ENCODE assay signal across 13 cellular contexts in genomic region chr2:196262606-196263005, GRCh38.
DNase-seq lines count a peak whose midpoint lies in the region; ATAC-seq, FAIRE-seq and TF ChIP-seq lines count a peak whose summit lies in the region.
"Had no signal": no experiment of that assay in that cellular context is flagged by ENCODE, and none has a peak within 500 bp of the region (broad histone marks: within the 10 kb centered on the region; RNA-seq: fewer than 3 reads in every experiment).

No MANE protein-coding gene starts in this region.

- H3F3A ChIP-seq in SK-N-SH (replicated peaks; ENCODE audit: insufficient read depth): peaks cover 73% of the 10 kb centered on the region

- peaks cover 0 to 59% of the 10 kb centered on the region in 2 experiments for H3K36me3 ChIP-seq in SK-N-SH (replicated peaks in 1 of 2; ENCODE audit: control insufficient read depth in 1 of 2, insufficient read depth in 2 of 2, low read length in 1 of 2)
- peaks cover 0 to 35% of the 10 kb centered on the region in 2 experiments for H3K36me3 ChIP-seq in endothelial cell of umbilical vein (ENCODE audit: control insufficient read depth in 2 of 2, extremely low read depth in 1 of 2, insufficient read depth in 2 of 2, low read length in 2 of 2)
- H3K36me3 ChIP-seq in spleen: peaks cover 0 to 10% (median 0%) of the 10 kb centered on the region in 6 donors
- H3K36me3 ChIP-seq: gastroesophageal sphincter had no signal

- H3K4me2 ChIP-seq in SK-N-SH (peak overlapping the region; percentile 25; the same call in 1 of the 2 replicates), endothelial cell of umbilical vein (ENCODE audit: insufficient read depth, low read length) (no peak overlapping the region)

- no peaks in the 10 kb centered on the region for H3K9me3 Mint-ChIP-seq in T-cell

- peak overlapping the region; percentile 98 for H3K27ac Mint-ChIP-seq in T-cell

- DNase-seq in SK-N-SH: no peak
- DNase-seq in T-cell: no peak
- no peak for DNase-seq in endothelial cell of umbilical vein (ENCODE audit: low read depth, low spot score)
- no peak for DNase-seq in spleen
- DNase-seq in GM20000 (ENCODE audit: low spot score): no peak
- no peak for DNase-seq in G401 (ENCODE audit: low spot score)
- DNase-seq in SK-N-DZ (ENCODE audit: low spot score): no peak
- DNase-seq: NCI-H187 had no signal

- TF ChIP-seq EP300 in SK-N-SH (IDR thresholded peaks at IDR 0.05; ENCODE audit: borderline replicate concordance in 1 of 2, low read depth in 1 of 2, low read length in 1 of 2): no peak

- ATAC-seq in SK-N-SH treated with all-trans-retinoic acid at 6 μM for 48 hours: no peak
- ATAC-seq in T-cell (replicated peaks in 1 of 4): no peak

- no TSS peak for BruUV-seq in endothelial cell of umbilical vein (replicated peaks; lab: Mats Ljungman, UMichigan)

- H3K9me3 ChIP-seq in SK-N-SH: no peaks in the 10 kb centered on the region
- H3K9me3 ChIP-seq in endothelial cell of umbilical vein (replicated peaks; ENCODE audit: control insufficient read depth, insufficient read depth, low read length): no peaks in the 10 kb centered on the region
- H3K9me3 ChIP-seq in spleen: no peaks in the 10 kb centered on the region
- H3K9me3 ChIP-seq: gastroesophageal sphincter had no signal

- intact Hi-C loops in endothelial cell of umbilical vein (cut with micrococcal nuclease): no loop called here
- intact Hi-C loops in spleen (cut with DNase I; ENCODE audit: low total_unique reads): loop anchor here (2.0 kb wide), 1 partner anchor 18 kb away; no protein-coding TSS in a partner anchor

- no peaks in the 10 kb centered on the region for H3K9me2 ChIP-seq in SK-N-SH

- H3K79me2 ChIP-seq in SK-N-SH (ENCODE audit: insufficient read depth) (peaks cover 62% of the 10 kb centered on the region), endothelial cell of umbilical vein (ENCODE audit: control insufficient read depth, insufficient read depth, low read length) (peaks cover 37% of the 10 kb centered on the region)

- in situ Hi-C loops in G401 (cut with HindIII; ENCODE audit: low sequenced_read_pairs): no loop called here

- H3K4me1 Mint-ChIP-seq in T-cell: peaks cover 80 to 86% (median 83%) of the 10 kb centered on the region in 3 donors

- H3K9ac ChIP-seq in SK-N-SH (peak overlapping the region; percentile 56; the same call in 1 of the 2 replicates), endothelial cell of umbilical vein (replicated peaks; ENCODE audit: extremely low read depth, insufficient read depth, low read length) (no peak overlapping the region)

- FAIRE-seq in endothelial cell of umbilical vein (lab: Jason Lieb, UNC): no peak

- H3K4me1 ChIP-seq in SK-N-SH (ENCODE audit: control insufficient read depth in 1 of 2, insufficient read depth in 2 of 2, low read depth in 1 of 2, low read length in 1 of 2) (peaks cover 18 to 53% of the 10 kb centered on the region in 2 experiments), endothelial cell of umbilical vein (ENCODE audit: control insufficient read depth, extremely low read depth, insufficient read depth, low read length) (peaks cover 56% of the 10 kb centered on the region), spleen (peaks cover 18 to 87% (median 50%) of the 10 kb centered on the region in 6 donors)
- H3K4me1 ChIP-seq: gastroesophageal sphincter had no signal

- 95% methylated on average over 9 of the region's 9 CpGs for WGBS in SK-N-SH (ENCODE audit: low lambda C conversion rate)
- 77 to 79% (median 79%) methylated on average over 9 of the region's 9 CpGs for WGBS in spleen, 5 donors

- POLR2A ChIA-PET in SK-N-SH (lab: Yijun Ruan, JAX): no interaction called here
- POLR2A ChIA-PET in T-cell (lab: Charles Lee): interaction anchor here in 1 of 2 donors (0.5 to 1.1 kb wide), 3 partner anchors 10 to 23 kb away, joined by 3 to 4 read pairs (median 3); no protein-coding TSS in a partner anchor
- POLR2A ChIA-PET in endothelial cell of umbilical vein (lab: Charles Lee): no interaction called here

- H4K20me1 ChIP-seq in SK-N-SH (ENCODE audit: insufficient read depth): no peaks in the 10 kb centered on the region
- no peaks in the 10 kb centered on the region for H4K20me1 ChIP-seq in endothelial cell of umbilical vein (replicated peaks; ENCODE audit: control insufficient read depth, extremely low read depth, insufficient read depth, low read length)

- no peak for TF ChIP-seq CTCF in SK-N-SH (IDR thresholded peaks at IDR 0.05)
- no peak for TF ChIP-seq CTCF in endothelial cell of umbilical vein (IDR thresholded peaks at IDR 0.05; ENCODE audit: extremely low read depth in 1 of 2, insufficient read depth in 1 of 2, low read depth in 1 of 2, low read length in 2 of 2)
- no peak for TF ChIP-seq CTCF in spleen (IDR thresholded peaks at IDR 0.05 in 8 of 11, conservative IDR thresholded peaks at IDR 0.05 in 3 of 11)
- no peak for TF ChIP-seq CTCF in GM20000 (IDR thresholded peaks at IDR 0.05; ENCODE audit: extremely low read depth, missing control alignments)

- dilution Hi-C loops in endothelial cell of umbilical vein (cut with MboI; ENCODE audit: extremely low pct_ligation_motif_present, low sequenced_read_pairs): no loop called here

- no peak overlapping the region for H3K4me3 ChIP-seq in SK-N-SH (ENCODE audit: low read depth in 2 of 2, low read length in 1 of 2)
- no peak overlapping the region for H3K4me3 ChIP-seq in endothelial cell of umbilical vein (replicated peaks in 1 of 3; ENCODE audit: insufficient read depth in 1 of 3, low read depth in 1 of 3, low read length in 3 of 3)
- peak overlapping the region in 1 of 8 donors; percentile 33 for H3K4me3 ChIP-seq in spleen
- H3K4me3 ChIP-seq: coronary artery, gastroesophageal sphincter, lung had no signal

- no peaks in the 10 kb centered on the region for H3K9me1 ChIP-seq in endothelial cell of umbilical vein (replicated peaks; ENCODE audit: control insufficient read depth, extremely low read depth, insufficient read depth, low read length)

- TF ChIP-seq POLR2A in endothelial cell of umbilical vein (IDR thresholded peaks at IDR 0.05; ENCODE audit: low read depth, low read length): no peak
- no peak for TF ChIP-seq POLR2A in spleen (IDR thresholded peaks at IDR 0.05)

- no peaks in the 10 kb centered on the region for H3K27me3 ChIP-seq in SK-N-SH (ENCODE audit: insufficient read depth)
- H3K27me3 ChIP-seq in endothelial cell of umbilical vein (ENCODE audit: control insufficient read depth in 2 of 2, insufficient read depth in 2 of 2, low read length in 2 of 2): no peaks in the 10 kb centered on the region
- no peaks in the 10 kb centered on the region for H3K27me3 ChIP-seq in spleen (replicated peaks in 1 of 7)
- H3K27me3 ChIP-seq: gastroesophageal sphincter had no signal

- H3K27ac ChIP-seq in SK-N-SH (ENCODE audit: low read depth in 2 of 2, low read length in 1 of 2): peak overlapping the region in 1 of 2 experiments; percentile 99; a peak in 2 of 4 replicates
- H3K27ac ChIP-seq in endothelial cell of umbilical vein (ENCODE audit: insufficient read depth, low read depth, low read length): peak overlapping the region; percentile 47
- peak overlapping the region; percentile 51 to 90 (median 76) for H3K27ac ChIP-seq in spleen
- H3K27ac ChIP-seq: 22Rv1, coronary artery, gastroesophageal sphincter had no signal

- H3K27me3 Mint-ChIP-seq in T-cell: no peaks in the 10 kb centered on the region

- H2AFZ ChIP-seq in SK-N-SH (ENCODE audit: low read depth) (no peak overlapping the region), endothelial cell of umbilical vein (ENCODE audit: low read depth, low read length) (no peak overlapping the region)

- H3K36me3 Mint-ChIP-seq in T-cell: no peaks in the 10 kb centered on the region

- peak overlapping the region; percentile 61 to 73 (median 71) for H3K4me3 Mint-ChIP-seq in T-cell

- TF ChIP-seq RAD21 in SK-N-SH (IDR thresholded peaks at IDR 0.05; ENCODE audit: low read length): no peak

- CTCF ChIA-PET in SK-N-SH (lab: Yijun Ruan, JAX) (interaction anchor here (3.7 kb wide), 1 partner anchor 184 kb away, joined by 15 read pairs; no protein-coding TSS in a partner anchor), T-cell (lab: Charles Lee) (interaction anchor here (0.5 to 3.2 kb wide), 4 partner anchors 14 to 87 kb away, joined by 3 to 13 read pairs (median 4); no protein-coding TSS in a partner anchor), endothelial cell of umbilical vein (lab: Charles Lee) (interaction anchor here (1.0 to 1.5 kb wide), 3 partner anchors 13 to 191 kb away, joined by 3 to 7 read pairs (median 3); no protein-coding TSS in a partner anchor)

TF ChIP-seq in SK-N-SH, 30 proteins besides CTCF, POLR2A, EP300 and RAD21 (continues in another document):
- TF ChIP-seq JUND (IDR thresholded peaks at IDR 0.05): no peak
- TF ChIP-seq TCF12 (IDR thresholded peaks at IDR 0.05): no peak
- no peak for TF ChIP-seq NFIC (IDR thresholded peaks at IDR 0.05; ENCODE audit: borderline replicate concordance)
- no peak for TF ChIP-seq GATA2 (CRISPR knock-in tag; IDR thresholded peaks at IDR 0.05)

TF ChIP-seq in SK-N-SH treated with all-trans-retinoic acid at 6 μM for 48 hours, 23 proteins besides CTCF, POLR2A, EP300 and RAD21 (continues in another document):
- no peak for TF ChIP-seq SNAI2 (CRISPR knock-in tag; IDR thresholded peaks at IDR 0.05)
- TF ChIP-seq ZNF70 (CRISPR knock-in tag; IDR thresholded peaks at IDR 0.05): no peak
- TF ChIP-seq ZNF8 (CRISPR knock-in tag; IDR thresholded peaks at IDR 0.05): no peak
- TF ChIP-seq RARB (CRISPR knock-in tag; IDR thresholded peaks at IDR 0.05): no peak
- no peak for TF ChIP-seq ARNTL (CRISPR knock-in tag; IDR thresholded peaks at IDR 0.05; ENCODE audit: borderline replicate concordance, low read depth)
- no peak for TF ChIP-seq GLIS3 (CRISPR knock-in tag; IDR thresholded peaks at IDR 0.05)
- TF ChIP-seq ISL1 (CRISPR knock-in tag; IDR thresholded peaks at IDR 0.05): no peak
- no peak for TF ChIP-seq OSR1 (CRISPR knock-in tag; IDR thresholded peaks at IDR 0.05)
- no peak for TF ChIP-seq TCF4 (CRISPR knock-in tag; IDR thresholded peaks at IDR 0.05; ENCODE audit: borderline replicate concordance)
- TF ChIP-seq BACH2 (CRISPR knock-in tag; IDR thresholded peaks at IDR 0.05; ENCODE audit: borderline replicate concordance): no peak
- TF ChIP-seq ESRRG (CRISPR knock-in tag; IDR thresholded peaks at IDR 0.05): no peak

TF ChIP-seq in endothelial cell of umbilical vein, 7 proteins besides CTCF, POLR2A, EP300 and RAD21:
- TF ChIP-seq JUN (IDR thresholded peaks at IDR 0.05; ENCODE audit: borderline replicate concordance, insufficient read depth, insufficient read length, low read depth) (no peak), MYC (IDR thresholded peaks at IDR 0.05; ENCODE audit: low read depth, low read length) (no peak), FOS (IDR thresholded peaks at IDR 0.05; ENCODE audit: borderline replicate concordance, insufficient read depth, low read length) (no peak), GATA2 (IDR thresholded peaks at IDR 0.05; ENCODE audit: insufficient read depth, insufficient read length, low read depth, low read length) (no peak), MAX (IDR thresholded peaks at IDR 0.05; ENCODE audit: insufficient read depth, insufficient read length) (no peak), EZH2 (IDR thresholded peaks at IDR 0.05; ENCODE audit: borderline replicate concordance, low read depth, low read length, severe bottlenecking) (no peak), POLR2AphosphoS5 (IDR thresholded peaks at IDR 0.05; ENCODE audit: insufficient read depth, low read depth, low read length) (no peak)
